In the genomic region with DNA sequence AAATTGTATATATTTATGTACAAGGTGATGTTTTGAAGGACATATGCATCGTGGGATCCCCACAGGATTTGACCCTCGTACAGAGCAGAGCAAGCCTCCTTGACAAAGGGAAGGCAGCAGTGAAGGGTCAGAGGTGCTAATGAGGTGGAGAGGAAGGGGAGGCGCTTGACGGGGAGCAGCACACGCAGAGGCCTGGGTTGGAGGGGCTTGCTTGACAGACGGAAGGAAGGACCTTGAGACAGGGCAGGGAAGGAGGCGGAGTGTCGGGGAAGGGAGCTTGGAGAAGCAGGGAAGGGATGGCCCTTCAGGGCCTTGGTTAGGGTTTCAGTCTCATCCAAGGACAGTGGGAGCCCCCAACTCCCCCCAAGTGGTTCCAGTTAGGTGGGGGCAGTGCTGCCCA, we compare ENCODE assay signal across 20 cellular contexts.
"Had no signal": no experiment of that assay in that cellular context is flagged by ENCODE, and none has a peak within 500 bp of the region (broad histone marks: within the 10 kb centered on the region; RNA-seq: fewer than 3 reads in every experiment).

No MANE protein-coding gene starts in this region.

- H3K4me3 ChIP-seq: coronary artery, mucosa of descending colon, pancreas, tibial nerve, vagina had no signal

- DNase-seq: activated CD4-positive, alpha-beta T cell treated with anti-CD3 and anti-CD28 coated beads for 48 hours; activated CD8-positive, alpha-beta memory T cell treated with anti-CD3 and anti-CD28 coated beads, Interleukin-2, amount 50 U/mL, for 48 hours; activated CD8-positive, alpha-beta T cell treated with anti-CD3 and anti-CD28 coated beads for 36 hours; activated gamma-delta T cell; activated T-cell treated with anti-CD3 and anti-CD28 coated beads, Interleukin-2, amount 50 U/mL, for 72 hours; central memory CD4-positive, alpha-beta T cell; effector CD4-positive, alpha-beta T cell; foreskin fibroblast; left cardiac atrium; mammary epithelial cell; mucosa of descending colon; naive thymus-derived CD4-positive, alpha-beta T cell; pancreas; stimulated activated CD4-positive, alpha-beta T cell treated with anti-CD3 and anti-CD28 coated beads, Interleukin-2, amount 100 ng/mL, for 48 hours; stimulated activated naive B cell treated with anti-CD40 and anti-IgM and Interleukin-4, amounts not matched to agents 10 μg/mL and 1 μg/mL and 100 μg/mL, for 72 hours; SW 1271 had no signal

- H3K27ac ChIP-seq: pancreas, tibial nerve, vagina had no signal

- H3K27ac Mint-ChIP-seq: activated CD8-positive, alpha-beta T cell treated with anti-CD3 and anti-CD28 coated beads for 36 hours; activated naive CD4-positive, alpha-beta T cell treated with anti-CD3 and anti-CD28 coated beads, Interleukin-2, amount 50 U/mL, for 72 hours; activated T-cell treated with anti-CD3 and anti-CD28 coated beads, Interleukin-2, amount 50 U/mL, for 72 hours; stimulated activated naive B cell treated with anti-CD40 and anti-IgM and Interleukin-4, amounts not matched to agents 10 μg/mL and 1 μg/mL and 100 μg/mL, for 72 hours had no signal

- H3K4me3 Mint-ChIP-seq: activated CD8-positive, alpha-beta T cell treated with anti-CD3 and anti-CD28 coated beads for 36 hours; activated T-cell treated with anti-CD3 and anti-CD28 coated beads, Interleukin-2, amount 50 U/mL, for 72 hours; naive thymus-derived CD4-positive, alpha-beta T cell; stimulated activated naive B cell treated with anti-CD40 and anti-IgM and Interleukin-4, amounts not matched to agents 10 μg/mL and 1 μg/mL and 100 μg/mL, for 72 hours had no signal

- H3K27me3 Mint-ChIP-seq: activated CD8-positive, alpha-beta T cell treated with anti-CD3 and anti-CD28 coated beads for 36 hours had no signal

- H3K9me3 Mint-ChIP-seq: activated CD8-positive, alpha-beta T cell treated with anti-CD3 and anti-CD28 coated beads for 36 hours; activated naive CD4-positive, alpha-beta T cell treated with anti-CD3 and anti-CD28 coated beads, Interleukin-2, amount 50 U/mL, for 72 hours; activated T-cell treated with anti-CD3 and anti-CD28 coated beads, Interleukin-2, amount 50 U/mL, for 72 hours; stimulated activated naive B cell treated with anti-CD40 and anti-IgM and Interleukin-4, amounts not matched to agents 10 μg/mL and 1 μg/mL and 100 μg/mL, for 72 hours had no signal

- H3K36me3 ChIP-seq: pancreas, tibial nerve, vagina had no signal

- H3K9me3 ChIP-seq: mucosa of descending colon, pancreas, tibial nerve, vagina had no signal

- ATAC-seq: activated CD8-positive, alpha-beta T cell treated with anti-CD3 and anti-CD28 coated beads for 36 hours; activated naive CD4-positive, alpha-beta T cell treated with anti-CD3 and anti-CD28 coated beads, Interleukin-2, amount 50 U/mL, for 72 hours; activated T-cell treated with anti-CD3 and anti-CD28 coated beads, Interleukin-2, amount 50 U/mL, for 72 hours; left cardiac atrium; mucosa of descending colon; naive thymus-derived CD4-positive, alpha-beta T cell; pancreas; stimulated activated naive B cell treated with anti-CD40 and anti-IgM and Interleukin-4, amounts not matched to agents 10 μg/mL and 1 μg/mL and 100 μg/mL, for 72 hours had no signal

- H3K4me1 ChIP-seq: pancreas had no signal

- H3K27me3 ChIP-seq: pancreas, tibial nerve, vagina had no signal

- FAIRE-seq: pancreas had no signal

- H3K36me3 Mint-ChIP-seq: activated naive CD4-positive, alpha-beta T cell treated with anti-CD3 and anti-CD28 coated beads, Interleukin-2, amount 50 U/mL, for 72 hours; naive thymus-derived CD4-positive, alpha-beta T cell had no signal
